In the genomic region with DNA sequence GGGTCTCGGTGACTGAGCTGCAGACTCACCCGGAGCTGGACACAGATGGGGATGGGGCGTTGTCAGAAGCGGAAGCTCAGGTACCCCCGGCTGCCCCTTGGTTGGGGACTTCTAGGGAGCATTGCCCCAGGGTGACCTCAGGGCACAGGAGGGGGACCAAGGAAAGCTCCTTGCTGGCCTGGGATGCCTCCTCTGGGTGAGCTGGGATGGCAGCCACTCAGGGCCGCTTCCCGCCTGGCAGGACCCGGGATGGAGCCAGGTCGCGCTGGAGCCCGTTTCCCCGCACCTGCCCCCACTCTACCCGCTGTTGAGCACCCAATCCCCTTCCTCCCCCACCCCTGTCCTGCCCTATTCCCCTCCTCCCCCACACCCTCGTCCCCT, we compare ENCODE assay signal across 21 cellular contexts. TPM values are rescaled to one million over a fixed set of nuclear protein-coding genes. Genes with fewer than 3 reads are reported as not detected.
DNase-seq lines count a peak whose midpoint lies in the region; ATAC-seq and TF ChIP-seq lines count a peak whose summit lies in the region.
"Had no signal": no experiment of that assay in that cellular context is flagged by ENCODE, and none has a peak within 500 bp of the region (broad histone marks: within the 10 kb centered on the region; RNA-seq: fewer than 3 reads in every experiment).

No MANE protein-coding gene starts in this region.

- H4K20me1 ChIP-seq in H9 (ENCODE audit: control insufficient read depth, insufficient read depth, insufficient read length) (no peaks in the 10 kb centered on the region), PC-3 (ENCODE audit: low read length) (no peaks in the 10 kb centered on the region)

- no peaks in the 10 kb centered on the region for H3K27me3 Mint-ChIP-seq in H9 (ENCODE audit: low read depth)
- H3K27me3 Mint-ChIP-seq: B cell had no signal

- no peak overlapping the region for H2BK120ac ChIP-seq in H9 (ENCODE audit: low read depth, low read length, poor library complexity, severe bottlenecking)

- H3T11ph ChIP-seq in H9 (ENCODE audit: low read length) = no peak overlapping the region

- no peaks in the 10 kb centered on the region for H3K9me3 Mint-ChIP-seq in H9
- H3K9me3 Mint-ChIP-seq: CD14-positive monocyte, HFFc6 had no signal

- no peak overlapping the region for H4K8ac ChIP-seq in H9 (replicated peaks; ENCODE audit: insufficient read length, low read depth, low read length)

- H3K9me2 ChIP-seq in PC-3 (replicated peaks; ENCODE audit: low read length) = no peaks in the 10 kb centered on the region
- H3K9me2 ChIP-seq: SK-N-SH had no signal

- no peak overlapping the region for H2BK5ac ChIP-seq in H9 (ENCODE audit: insufficient read length, low read length)

- peaks cover 17 to 68% (median 65%) of the 10 kb centered on the region in 3 experiments; a peak in 6 of 7 replicates for H3K36me3 Mint-ChIP-seq in H9 (ENCODE audit: insufficient read depth in 1 of 3, low read depth in 3 of 3)

- TF ChIP-seq CTCF in H9 (conservative IDR thresholded peaks at IDR 0.05) (no peak), RWPE1 (conservative IDR thresholded peaks at IDR 0.05; ENCODE audit: low read depth) (no peak), right lobe of liver (IDR thresholded peaks at IDR 0.05) (no peak), omental fat pad (IDR thresholded peaks at IDR 0.05) (no peak), PC-3 (conservative IDR thresholded peaks at IDR 0.05; ENCODE audit: low read depth, low read length) (no peak)

- ATAC-seq in right lobe of liver = peak in 3 of 4 donors; percentile 3 to 13 (median 4)
- ATAC-seq in omental fat pad (ENCODE audit: low FRiP score) = no peak
- ATAC-seq in PC-3 = no peak

- H3K4me1 ChIP-seq in H9 (ENCODE audit: insufficient read depth, low read length) (no peaks in the 10 kb centered on the region), right lobe of liver (no peaks in the 10 kb centered on the region), PC-3 (ENCODE audit: insufficient read depth, low read length) (no peaks in the 10 kb centered on the region)

- no CpG with 5 or more reads among the region's 14 CpGs for WGBS in H9 (ENCODE audit: extremely low coverage, insufficient read length, low lambda C conversion rate)
- 60% methylated on average over 1 of the region's 14 CpGs for WGBS in right lobe of liver (ENCODE audit: insufficient coverage, low coverage, low lambda C conversion rate, missing lambda C conversion rate)

- H3K27ac Mint-ChIP-seq in H9 = no peak overlapping the region
- H3K27ac Mint-ChIP-seq: B cell, HFFc6 had no signal

- no peak overlapping the region for H3K56ac ChIP-seq in H9 (ENCODE audit: insufficient read length, low read depth, low read length)

- H3K36me3 ChIP-seq in right lobe of liver (peaks cover 0 to 58% (median 25%) of the 10 kb centered on the region in 4 donors), PC-3 (ENCODE audit: low read depth, low read length) (peaks cover 52% of the 10 kb centered on the region)

- no peak overlapping the region for H2AK5ac ChIP-seq in H9 (ENCODE audit: insufficient read length, low read length)

- H3K4me3 ChIP-seq in right lobe of liver (no peak overlapping the region), PC-3 (ENCODE audit: low read length) (no peak overlapping the region)

- no peaks in the 10 kb centered on the region for H3F3A ChIP-seq in PC-3 (ENCODE audit: low read length, unreplicated experiment)

- H4K91ac ChIP-seq in H9 (ENCODE audit: insufficient read length, low read depth, low read length) = no peak overlapping the region

- H3K79me1 ChIP-seq in H9 (ENCODE audit: insufficient read depth, low read depth, low read length, poor library complexity, severe bottlenecking) = peaks cover 4% of the 10 kb centered on the region

- DNase-seq in H9 (peak; percentile 33), RWPE1 (ENCODE audit: low spot score) (no peak), right lobe of liver (no peak), kidney tubule cell (ENCODE audit: low spot score) (no peak), omental fat pad (ENCODE audit: low spot score) (no peak), GM19240 (ENCODE audit: insufficient read length, low spot score) (no peak), PC-3 (no peak)
- DNase-seq: DMS79 treated with DMSO at 0.1 percent for 48 hours, HFFc6, IMR-90, MV-4-11, NCI-H1105 treated with DMSO at 0.1 percent for 48 hours, NCI-H1694, NCI-H2171 treated with DMSO at 0.1 percent for 48 hours, NCI-H524 treated with DMSO at 0.1 percent for 48 hours, SIG-M5 had no signal

- no peak overlapping the region for H3K14ac ChIP-seq in H9 (ENCODE audit: insufficient read depth, low read length)

- CTCF ChIA-PET in RWPE1 (lab: Yijun Ruan, JAX) = no interaction called here
- CTCF ChIA-PET in PC-3 (lab: Charles Lee) = no interaction called here

- H3K27me3 ChIP-seq in H9 (ENCODE audit: insufficient read depth, low read length) (no peaks in the 10 kb centered on the region), right lobe of liver (no peaks in the 10 kb centered on the region), PC-3 (ENCODE audit: low read length) (no peaks in the 10 kb centered on the region)

- no peak overlapping the region for H3K4ac ChIP-seq in H9 (ENCODE audit: low read depth, low read length)

- no peak overlapping the region for H3K9ac ChIP-seq in H9 (ENCODE audit: extremely low read depth, insufficient read length, low read length)
- no peak overlapping the region for H3K9ac ChIP-seq in PC-3 (ENCODE audit: low read length)
- H3K9ac ChIP-seq: SK-N-SH had no signal

- H3K23ac ChIP-seq in H9 (ENCODE audit: insufficient read length, low read depth, low read length) = no peak overlapping the region

- H2BK15ac ChIP-seq in H9 (ENCODE audit: low read depth, low read length) = no peak overlapping the region

- TF ChIP-seq POLR2A in right lobe of liver (IDR thresholded peaks at IDR 0.05) = no peak

- H3K23me2 ChIP-seq in H9 (ENCODE audit: insufficient read length, low read depth, low read length, poor library complexity, severe bottlenecking) = no peaks in the 10 kb centered on the region

- H3K9me3 ChIP-seq in H9 (ENCODE audit: control insufficient read depth, low read depth, low read length) (no peaks in the 10 kb centered on the region), right lobe of liver (no peaks in the 10 kb centered on the region), PC-3 (ENCODE audit: low read length) (no peaks in the 10 kb centered on the region)
- H3K9me3 ChIP-seq: SK-N-SH had no signal

- H3K4me2 ChIP-seq in H9 (ENCODE audit: insufficient read depth, insufficient read length, low read length) (no peak overlapping the region), PC-3 (ENCODE audit: low read length) (no peak overlapping the region)
- H3K4me2 ChIP-seq: SK-N-SH had no signal

- H2BK20ac ChIP-seq in H9 (ENCODE audit: low read depth, low read length, poor library complexity, severe bottlenecking) = no peak overlapping the region

- H3K79me2 ChIP-seq in H9 (ENCODE audit: insufficient read depth, low read length) (no peaks in the 10 kb centered on the region), PC-3 (ENCODE audit: low read length) (peaks cover 10% of the 10 kb centered on the region; the same call in 1 of the 2 replicates)

- H2BK12ac ChIP-seq in H9 (ENCODE audit: insufficient read length, low read depth, low read length) = no peak overlapping the region

- no peak overlapping the region for H3K27ac ChIP-seq in H9 (ENCODE audit: insufficient read length, low read depth, low read length)
- H3K27ac ChIP-seq in RWPE1 = peak overlapping the region; percentile 95
- H3K27ac ChIP-seq in cingulate gyrus (ENCODE audit: low read depth, low read length) = peak overlapping the region; percentile 95
- no peak overlapping the region for H3K27ac ChIP-seq in right lobe of liver
- H3K27ac ChIP-seq in PC-3 (ENCODE audit: low read length) = no peak overlapping the region

- no peak overlapping the region for H4K5ac ChIP-seq in H9 (ENCODE audit: insufficient read length, low read depth, low read length)

- POLR2A ChIA-PET in RWPE1 (lab: Yijun Ruan, JAX; ENCODE audit: low non-redundant PET) = no interaction called here
- POLR2A ChIA-PET in PC-3 (lab: Charles Lee; ENCODE audit: unreplicated experiment) = no interaction called here

- BruUV-seq in PC-3 (replicated peaks; lab: Mats Ljungman, UMichigan) = no TSS peak

- no peak overlapping the region for H3K18ac ChIP-seq in H9 (ENCODE audit: insufficient read length, low read depth, low read length)

- H2AFZ ChIP-seq in H9 (ENCODE audit: low read length) = no peak overlapping the region
- H2AFZ ChIP-seq in PC-3 (ENCODE audit: low read length) = no peak overlapping the region

- intact Hi-C loops in right lobe of liver (cut with DNase I) (loop anchor here in 1 of 2 donors (10.0 kb wide), 2 partner anchors 61 to 151 kb away; a partner anchor contains a TSS), PC-3 (cut with micrococcal nuclease) (no loop called here)

- H3K4me1 Mint-ChIP-seq in H9 = peaks cover 0 to 8% of the 10 kb centered on the region in 2 experiments; a peak in 3 of 4 replicates
- H3K4me1 Mint-ChIP-seq: B cell had no signal

- no peak overlapping the region for H3K4me3 Mint-ChIP-seq in H9
- H3K4me3 Mint-ChIP-seq: B cell, CD14-positive monocyte, HFFc6 had no signal

RNA-seq across cellular contexts. Expression of a gene that starts 10.8 kb away (rescaled TPM):
- total RNA-seq in H9 (2021) (431 and 437 TPM in 2 replicates), right lobe of liver (100 to 1,000 TPM; 114 to 206 (median 192) TPM), omental fat pad (100 to 1,000 TPM in 1 of 4 donors, 10 to 100 TPM in 3; 65.6 to 101 (median 87.6) TPM), PC-3 (2014; rRNA removed) (222 and 266 TPM in 2 replicates)

RNA-seq across cellular contexts. Expression of a gene that starts 11.3 kb away (rescaled TPM):
- 2.2 and 2.5 TPM in 2 replicates for total RNA-seq in H9 (2021)
- total RNA-seq in right lobe of liver = under 1 TPM; 0.21 to 0.73 (median 0.54) TPM
- total RNA-seq in omental fat pad = under 1 TPM in 1 of 4 donors, not detected in 3; 0.46 TPM
- total RNA-seq in PC-3 (2014; rRNA removed) = 0.52 and 3.9 TPM in 2 replicates

RNA-seq across cellular contexts. Expression of a gene that starts 27.1 kb away (rescaled TPM):
- total RNA-seq in H9 (2021) (58.5 and 65.9 TPM in 2 replicates), right lobe of liver (10 to 100 TPM in 5 of 6 experiments, 1 to 10 TPM in 1; 6.7 to 26.6 (median 19.7) TPM), omental fat pad (10 to 100 TPM in 1 of 4 donors, 1 to 10 TPM in 3; 5.9 to 22.9 (median 7.3) TPM), PC-3 (2014; rRNA removed) (23.5 and 24.2 TPM in 2 replicates)
- total RNA-seq: HT1080 had no signal

RNA-seq across cellular contexts. Expression of a gene that starts 34.6 kb away (rescaled TPM):
- 1.2 and 1.4 TPM in 2 replicates for total RNA-seq in H9 (2021)
- total RNA-seq in right lobe of liver = not detected
- not detected for total RNA-seq in omental fat pad
- total RNA-seq in PC-3 (2014; rRNA removed) = not detected in 2 replicates
- total RNA-seq: B cell, HFFc6, HT1080, IMR-90 had no signal

RNA-seq across cellular contexts. Expression of a gene that starts 59.4 kb away (rescaled TPM):
- total RNA-seq in H9 (2021) (9.1 and 11.6 TPM in 2 replicates), right lobe of liver (1 to 10 TPM; 2.7 to 7.0 (median 3.9) TPM), omental fat pad (1 to 10 TPM; 3.3 to 8.4 (median 5.3) TPM), PC-3 (2014; rRNA removed) (14.2 and 16.2 TPM in 2 replicates)

Comparison
In these comparisons a context has a peak if more than half of its experiments do, and no peak if none do; other contexts are left out.
1. H3K27ac ChIP-seq: peak in RWPE1 (single experiment) and cingulate gyrus (single experiment); none in H9 (single experiment), right lobe of liver (0 of 3) and PC-3 (single experiment).
2. ATAC-seq: peak in right lobe of liver (3 of 4); none in omental fat pad (single experiment) and PC-3 (single experiment).